ENCODE assay signal across 19 cellular contexts in genomic region chr14:79253576-79253975, GRCh38.
"Had no signal": no experiment of that assay in that cellular context is flagged by ENCODE, and none has a peak within 500 bp of the region (broad histone marks: within the 10 kb centered on the region; RNA-seq: fewer than 3 reads in every experiment).

No MANE protein-coding gene starts in this region.

- FAIRE-seq: HepG2 had no signal

- H3K36me3 ChIP-seq: SJCRH30 had no signal

- DNase-seq: KBM-7, NCI-H1092, NCI-H1105 treated with DMSO at 0.1 percent for 48 hours, NCI-H1417 treated with DMSO at 0.1 percent for 48 hours, NCI-H146, NCI-H1694 treated with DMSO at 0.1 percent for 48 hours, NCI-H1930, NCI-H2081, NCI-H2107, NCI-H2227 treated with DMSO at 0.1 percent for 48 hours, NCI-H524, NCI-H526 treated with DMSO at 0.1 percent for 48 hours, NCI-H774, PC-3, SHP77 treated with DMSO at 0.1 percent for 48 hours had no signal

- H3K9me3 ChIP-seq: SJCRH30 had no signal

- H3K4me3 ChIP-seq: SJCRH30 had no signal

- H3K27me3 ChIP-seq: SJCRH30 had no signal

- ATAC-seq: HepG2, Panc1, PC-3, Right ventricle myocardium inferior had no signal

- H3K27ac ChIP-seq: SJCRH30 had no signal
